ENCODE assay signal across 17 cellular contexts in the genomic region with DNA sequence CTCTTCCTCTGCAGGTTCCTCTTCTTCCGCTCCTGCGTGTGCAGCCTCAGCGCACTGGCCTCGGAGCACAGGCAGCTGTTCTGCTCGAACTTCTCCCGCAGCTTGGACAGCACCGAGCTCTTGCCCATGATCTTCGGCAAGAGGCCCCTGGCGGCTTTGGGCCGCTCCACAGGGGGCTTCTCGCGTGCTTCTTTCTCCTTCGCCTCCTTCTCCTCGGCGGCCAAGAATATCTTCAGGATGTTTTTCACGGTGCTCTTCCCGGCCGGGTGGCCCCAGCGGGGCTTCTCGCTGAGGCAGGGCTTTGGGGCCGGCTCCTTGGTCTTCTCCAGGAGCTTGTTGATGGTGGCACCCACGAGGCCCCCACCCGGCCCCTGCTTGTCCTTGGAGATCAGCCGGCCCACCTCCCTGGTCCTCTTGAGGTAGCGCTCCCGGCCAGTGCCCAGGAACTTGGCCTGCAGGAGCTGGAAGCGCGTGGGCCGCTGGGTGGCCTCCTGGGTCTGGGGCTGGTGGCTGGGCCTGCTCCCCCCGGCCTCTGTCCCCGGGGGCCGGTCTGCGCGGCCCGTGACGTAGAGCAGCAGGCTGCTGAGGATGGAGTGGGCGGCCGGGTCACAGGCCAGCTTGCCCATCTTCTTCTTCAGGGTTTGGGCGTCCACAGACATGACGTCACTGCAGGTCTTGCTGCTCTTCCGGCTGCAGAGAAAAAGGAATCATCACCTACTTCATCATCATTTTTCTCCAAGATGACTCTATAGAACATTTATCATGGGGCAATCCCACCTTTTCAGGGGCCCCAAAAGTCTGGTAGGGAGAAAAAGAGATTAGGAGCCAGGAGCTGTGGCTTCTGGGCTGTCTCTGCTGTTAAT. TPM values are rescaled to one million over a fixed set of nuclear protein-coding genes. Genes with fewer than 3 reads are reported as not detected.
DNase-seq lines count a peak whose midpoint lies in the region; ATAC-seq and TF ChIP-seq lines count a peak whose summit lies in the region.
"Had no signal": no experiment of that assay in that cellular context is flagged by ENCODE, and none has a peak within 500 bp of the region (broad histone marks: within the 10 kb centered on the region; RNA-seq: fewer than 3 reads in every experiment).

No MANE protein-coding gene starts in this region.

- no peaks in the 10 kb centered on the region for H3K9me2 ChIP-seq in OCI-LY1 (ENCODE audit: low read depth, low read length)
- H3K9me2 ChIP-seq in PC-9 (ENCODE audit: insufficient read depth): no peaks in the 10 kb centered on the region

- H3K4me3 ChIP-seq in BLaER1 (peak overlapping the region; percentile 68), OCI-LY1 (ENCODE audit: low read depth, low read length, poor library complexity, severe bottlenecking) (peak overlapping the region; percentile 47), PC-9 (no peak overlapping the region)
- H3K4me3 ChIP-seq: lung had no signal

- no TSS peak for BruUV-seq in PC-9 (replicated peaks; lab: Mats Ljungman, UMichigan)

- no peaks in the 10 kb centered on the region for H3F3A ChIP-seq in OCI-LY1 (ENCODE audit: insufficient read depth, low read length)
- H3F3A ChIP-seq in PC-9 (ENCODE audit: insufficient read depth, low read depth): peaks cover 19% of the 10 kb centered on the region

- H3K9me3 ChIP-seq in BLaER1: peaks cover 12% of the 10 kb centered on the region
- H3K9me3 ChIP-seq in OCI-LY1 (ENCODE audit: low read length): peaks cover 9% of the 10 kb centered on the region; the same call in 1 of the 2 replicates
- H3K9me3 ChIP-seq in PC-9 (ENCODE audit: insufficient read depth, low read depth): no peaks in the 10 kb centered on the region
- H3K9me3 ChIP-seq: SJCRH30 had no signal

- peaks cover 28% of the 10 kb centered on the region for H3K4me1 Mint-ChIP-seq in CD14-positive monocyte
- H3K4me1 Mint-ChIP-seq: T-helper 17 cell had no signal

- POLR2A ChIA-PET in PC-9 (lab: Charles Lee; ENCODE audit: unreplicated experiment): no interaction called here

- H3K27me3 ChIP-seq in BLaER1 (no peaks in the 10 kb centered on the region), OCI-LY1 (ENCODE audit: insufficient read depth, low read length) (peaks cover 6% of the 10 kb centered on the region; the same call in 1 of the 2 replicates), PC-9 (ENCODE audit: insufficient read depth, low read depth) (peaks cover 37% of the 10 kb centered on the region)
- H3K27me3 ChIP-seq: SJCRH30 had no signal

- H3K4me2 ChIP-seq in BLaER1 (peak overlapping the region; percentile 99), OCI-LY1 (ENCODE audit: low read length) (peak overlapping the region; percentile 63), PC-9 (no peak overlapping the region)

- peaks cover 13 to 31% (median 27%) of the 10 kb centered on the region in 7 donors for H3K9me3 Mint-ChIP-seq in CD14-positive monocyte
- H3K9me3 Mint-ChIP-seq: activated naive CD4-positive, alpha-beta T cell treated with anti-CD3 and anti-CD28 coated beads, Interleukin-2, amount 50 U/mL, for 72 hours; activated T-cell treated with anti-CD3 and anti-CD28 coated beads, Interleukin-2, amount 50 U/mL, for 24 hours had no signal

- H3K4me3 Mint-ChIP-seq in CD14-positive monocyte: peak overlapping the region in 1 of 2 donors; percentile 59
- H3K4me3 Mint-ChIP-seq: activated CD8-positive, alpha-beta T cell treated with anti-CD3 and anti-CD28 coated beads, Interleukin-2, amount 10 ng/mL, durations not matched to agents 7 days and 5 days; activated T-cell treated with anti-CD3 and anti-CD28 coated beads, Interleukin-2, amount 50 U/mL, for 24 hours; T-helper 17 cell had no signal

- CTCF ChIA-PET in PC-9 (lab: Charles Lee): interaction anchor here (0.7 kb wide), 2 partner anchors 423 to 459 kb away, joined by 3 to 10 read pairs; no protein-coding TSS in a partner anchor

- H4K20me1 ChIP-seq in BLaER1 (no peaks in the 10 kb centered on the region), OCI-LY1 (ENCODE audit: insufficient read depth, low read length) (no peaks in the 10 kb centered on the region), PC-9 (ENCODE audit: insufficient read depth) (no peaks in the 10 kb centered on the region)

- H3K27ac ChIP-seq in BLaER1: peak overlapping the region; percentile 96
- no peak overlapping the region for H3K27ac ChIP-seq in OCI-LY1 (ENCODE audit: low read depth, low read length, poor library complexity, severe bottlenecking)
- no peak overlapping the region for H3K27ac ChIP-seq in PC-9
- H3K27ac ChIP-seq: parathyroid adenoma had no signal

- intact Hi-C loops in left ventricle myocardium superior (cut with micrococcal nuclease): no loop called here
- intact Hi-C loops in sciatic nerve (cut with DNase I): no loop called here
- intact Hi-C loops in CD14-positive monocyte (cut with micrococcal nuclease): no loop called here
- intact Hi-C loops in PC-9 (cut with micrococcal nuclease; ENCODE audit: unreplicated experiment): no loop called here

- ATAC-seq in left ventricle myocardium superior: no peak
- ATAC-seq in sciatic nerve: peak; percentile 16
- ATAC-seq: activated CD8-positive, alpha-beta T cell treated with anti-CD3 and anti-CD28 coated beads, Interleukin-2, amount 10 ng/mL, durations not matched to agents 7 days and 5 days; activated naive CD4-positive, alpha-beta T cell treated with anti-CD3 and anti-CD28 coated beads, Interleukin-2, amount 50 U/mL, for 72 hours; T-helper 17 cell had no signal

- no peaks in the 10 kb centered on the region for H3K36me3 Mint-ChIP-seq in CD14-positive monocyte
- H3K36me3 Mint-ChIP-seq: activated naive CD4-positive, alpha-beta T cell treated with anti-CD3 and anti-CD28 coated beads, Interleukin-2, amount 50 U/mL, for 72 hours had no signal

- no peak for TF ChIP-seq CTCF in OCI-LY1 (IDR thresholded peaks at IDR 0.05; ENCODE audit: low read length)
- TF ChIP-seq CTCF in CD14-positive monocyte (IDR thresholded peaks at IDR 0.05): no peak
- TF ChIP-seq CTCF in PC-9 (conservative IDR thresholded peaks at IDR 0.05): no peak

- DNase-seq in left ventricle myocardium superior: peak; percentile 46
- DNase-seq in sciatic nerve (ENCODE audit: low spot score): peak; percentile 54
- no peak for DNase-seq in NCI-H226
- DNase-seq in CD14-positive monocyte (ENCODE audit: low spot score): no peak
- DNase-seq in H4 (ENCODE audit: low spot score): no peak
- no peak for DNase-seq in PC-9
- DNase-seq: activated CD8-positive, alpha-beta T cell treated with anti-CD3 and anti-CD28 coated beads, Interleukin-2, amount 10 ng/mL, durations not matched to agents 7 days and 5 days; activated T-cell treated with anti-CD3 and anti-CD28 coated beads, Interleukin-2, amount 50 U/mL, for 24 hours; glutamatergic neuron; NCI-H526; SJCRH30; T-helper 17 cell had no signal

- no peak overlapping the region for H2AFZ ChIP-seq in OCI-LY1 (ENCODE audit: low read length)
- H2AFZ ChIP-seq in PC-9: no peak overlapping the region
- H2AFZ ChIP-seq: parathyroid adenoma had no signal

- H3K9ac ChIP-seq in BLaER1 (peak overlapping the region; percentile 87), OCI-LY1 (ENCODE audit: low read length) (peak overlapping the region; percentile 54)
- H3K9ac ChIP-seq: parathyroid adenoma had no signal

- H3K79me2 ChIP-seq in OCI-LY1 (ENCODE audit: insufficient read depth, low read length): no peaks in the 10 kb centered on the region
- H3K79me2 ChIP-seq in PC-9 (ENCODE audit: low read depth): no peaks in the 10 kb centered on the region
- H3K79me2 ChIP-seq: parathyroid adenoma had no signal

- peaks cover 5 to 19% (median 16%) of the 10 kb centered on the region in 3 donors for H3K27me3 Mint-ChIP-seq in CD14-positive monocyte (ENCODE audit: low read depth in 3 of 3)

- peaks cover 97% of the 10 kb centered on the region for H3K4me1 ChIP-seq in BLaER1
- H3K4me1 ChIP-seq in OCI-LY1 (ENCODE audit: insufficient read depth, low read length, severe bottlenecking): peaks cover 28% of the 10 kb centered on the region
- H3K4me1 ChIP-seq in PC-9 (replicated peaks; ENCODE audit: insufficient read depth): peaks cover 21% of the 10 kb centered on the region
- H3K4me1 ChIP-seq: parathyroid adenoma had no signal

- H3K36me3 ChIP-seq in BLaER1: peaks cover 11% of the 10 kb centered on the region
- H3K36me3 ChIP-seq in OCI-LY1 (ENCODE audit: insufficient read depth, low read length): no peaks in the 10 kb centered on the region; the same call in 1 of the 2 replicates
- no peaks in the 10 kb centered on the region for H3K36me3 ChIP-seq in PC-9 (ENCODE audit: low read depth)
- H3K36me3 ChIP-seq: SJCRH30 had no signal

- H3K27ac Mint-ChIP-seq in CD14-positive monocyte: no peak overlapping the region
- H3K27ac Mint-ChIP-seq: activated CD8-positive, alpha-beta T cell treated with anti-CD3 and anti-CD28 coated beads, Interleukin-2, amount 10 ng/mL, durations not matched to agents 7 days and 5 days; activated naive CD4-positive, alpha-beta T cell treated with anti-CD3 and anti-CD28 coated beads, Interleukin-2, amount 50 U/mL, for 72 hours; activated T-cell treated with anti-CD3 and anti-CD28 coated beads, Interleukin-2, amount 50 U/mL, for 24 hours; T-helper 17 cell had no signal

RNA-seq across cellular contexts. Expression of gene GRTP1, which starts 43.8 kb away (rescaled TPM):
- total RNA-seq in left ventricle myocardium superior (0.94 TPM), sciatic nerve (6.3 TPM), PC-9 (2021) (22.2 and 22.9 TPM in 2 replicates)
- not detected for polyA plus RNA-seq in CD14-positive monocyte
- total RNA-seq in H4 (2014; rRNA removed; shearing (Covaris generic)): 3.6 and 6.7 TPM in 2 replicates
- total RNA-seq: activated CD8-positive, alpha-beta T cell treated with anti-CD3 and anti-CD28 coated beads, Interleukin-2, amount 10 ng/mL, durations not matched to agents 7 days and 5 days had no signal

RNA-seq across cellular contexts. Expression of gene ADPRHL1, which starts 45.5 kb away (rescaled TPM):
- total RNA-seq in left ventricle myocardium superior: 442 TPM
- 14.5 TPM for total RNA-seq in sciatic nerve
- polyA plus RNA-seq in CD14-positive monocyte: under 1 TPM; 0.15 to 0.27 TPM
- total RNA-seq in H4 (2014; rRNA removed; shearing (Covaris generic)): 0.23 and 1.3 TPM in 2 replicates
- 11.5 and 16.9 TPM in 2 replicates for total RNA-seq in PC-9 (2021)

Comparison
In these comparisons a context has a peak if more than half of its experiments do, and no peak if none do; other contexts are left out.
1. DNase-seq: peak in left ventricle myocardium superior (single experiment) and sciatic nerve (single experiment); none in NCI-H226 (single experiment), CD14-positive monocyte (single experiment), H4 (single experiment) and PC-9 (0 of 2).
2. RNA of gene ADPRHL1, which starts 45.5 kb away (total RNA-seq): 442 TPM in left ventricle myocardium superior (single experiment); 14.5 TPM in sciatic nerve (single experiment), 11.5 to 16.9 TPM in PC-9 and 0.23 to 1.3 TPM in H4; every median in the first group is over 10 times any median in the second.